Comparison of ENCODE assay signal across 1 cellular context in the genomic region with DNA sequence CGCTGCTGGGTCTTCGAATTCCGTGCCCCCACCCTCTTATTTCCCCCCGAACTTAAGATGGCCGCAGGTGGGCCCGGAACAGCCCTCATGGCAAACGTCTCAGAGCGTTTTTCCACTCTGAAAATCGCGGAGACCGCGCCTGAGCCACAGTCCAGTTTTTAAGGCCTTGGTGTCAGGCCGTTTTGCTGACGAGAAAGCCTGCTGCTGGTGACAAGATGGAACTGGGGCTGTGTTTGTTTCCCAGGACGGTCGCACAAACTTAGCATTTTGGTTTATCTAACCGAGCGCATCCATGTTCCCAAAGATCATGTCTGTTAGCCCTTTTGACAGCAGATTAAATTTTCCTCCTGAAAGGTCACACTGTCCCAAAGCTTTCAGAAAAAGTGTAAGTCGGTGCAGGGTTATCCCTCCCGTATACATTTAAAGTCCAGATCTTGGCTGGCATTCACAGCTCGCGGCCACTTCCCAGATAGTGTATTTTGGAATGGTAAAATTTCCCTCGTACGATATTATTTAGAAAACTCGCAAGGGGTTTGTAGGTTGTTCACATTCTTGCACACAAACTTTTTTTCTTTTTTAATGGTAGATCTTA.
TF ChIP-seq lines count a peak whose summit lies in the region.

No MANE protein-coding gene starts in this region.

TF ChIP-seq in K562, 482 proteins besides CTCF, POLR2A, EP300 and RAD21 (continued from another document):
- TF ChIP-seq HEY1 (CRISPR knock-in tag; IDR thresholded peaks at IDR 0.05; ENCODE audit: borderline replicate concordance) (0 out of 2 replicates have a peak, but pooled peaks have one; percentile 29), NR2C1 (IDR thresholded peaks at IDR 0.05) (no peak), NR2C1 (tag; IDR thresholded peaks at IDR 0.05) (0 out of 2 replicates have a peak, but pooled peaks have one; percentile 7), ZNF512 (tag; IDR thresholded peaks at IDR 0.05) (0 out of 2 replicates have a peak, but pooled peaks have one; percentile 19), MYC (IDR thresholded peaks at IDR 0.05; ENCODE audit: low read depth, low read length) (peak; percentile 75), MYC (CRISPR knock-in tag; IDR thresholded peaks at IDR 0.05; ENCODE audit: borderline replicate concordance, low read depth) (0 out of 2 replicates have a peak, but pooled peaks have one; percentile 9), GABPB1 (CRISPR knock-in tag; IDR thresholded peaks at IDR 0.05) (0 out of 2 replicates have a peak, but pooled peaks have one; percentile 24), ZBTB7A (IDR thresholded peaks at IDR 0.05; ENCODE audit: borderline replicate concordance, control insufficient read depth, low read depth, low read length) (peak; percentile 21; the same call in 1 of the 2 replicates), USF1 (CRISPR knock-in tag; IDR thresholded peaks at IDR 0.05) (peak; percentile 27; the same call in 1 of the 2 replicates), CHD1 (IDR thresholded peaks at IDR 0.05; ENCODE audit: low read length) (peak; percentile 21), JUN (IDR thresholded peaks at IDR 0.05; ENCODE audit: borderline replicate concordance, low read depth, low read length) (no peak), JUN (CRISPR knock-in tag; IDR thresholded peaks at IDR 0.05; ENCODE audit: borderline replicate concordance) (peak; percentile 55; the same call in 1 of the 2 replicates), PREB (CRISPR knock-in tag; IDR thresholded peaks at IDR 0.05) (0 out of 2 replicates have a peak, but pooled peaks have one; percentile 82), U2AF2 (optimal IDR thresholded peaks at IDR 0.05; ENCODE audit: low read depth, low read length) (no peak), CBFB (CRISPR knock-in tag; IDR thresholded peaks at IDR 0.05) (0 out of 2 replicates have a peak, but pooled peaks have one; percentile 28), ZNF395 (CRISPR knock-in tag; IDR thresholded peaks at IDR 0.05) (no peak), SMC3 (conservative IDR thresholded peaks at IDR 0.05; ENCODE audit: insufficient read depth, low read depth, low read length) (no peak)
- TF ChIP-seq, protein P1, sequence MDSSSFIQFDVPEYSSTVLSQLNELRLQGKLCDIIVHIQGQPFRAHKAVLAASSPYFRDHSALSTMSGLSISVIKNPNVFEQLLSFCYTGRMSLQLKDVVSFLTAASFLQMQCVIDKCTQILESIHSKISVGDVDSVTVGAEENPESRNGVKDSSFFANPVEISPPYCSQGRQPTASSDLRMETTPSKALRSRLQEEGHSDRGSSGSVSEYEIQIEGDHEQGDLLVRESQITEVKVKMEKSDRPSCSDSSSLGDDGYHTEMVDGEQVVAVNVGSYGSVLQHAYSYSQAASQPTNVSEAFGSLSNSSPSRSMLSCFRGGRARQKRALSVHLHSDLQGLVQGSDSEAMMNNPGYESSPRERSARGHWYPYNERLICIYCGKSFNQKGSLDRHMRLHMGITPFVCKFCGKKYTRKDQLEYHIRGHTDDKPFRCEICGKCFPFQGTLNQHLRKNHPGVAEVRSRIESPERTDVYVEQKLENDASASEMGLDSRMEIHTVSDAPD (CRISPR knock-in tag; IDR thresholded peaks at IDR 0.05): no peak
